In the genomic region with DNA sequence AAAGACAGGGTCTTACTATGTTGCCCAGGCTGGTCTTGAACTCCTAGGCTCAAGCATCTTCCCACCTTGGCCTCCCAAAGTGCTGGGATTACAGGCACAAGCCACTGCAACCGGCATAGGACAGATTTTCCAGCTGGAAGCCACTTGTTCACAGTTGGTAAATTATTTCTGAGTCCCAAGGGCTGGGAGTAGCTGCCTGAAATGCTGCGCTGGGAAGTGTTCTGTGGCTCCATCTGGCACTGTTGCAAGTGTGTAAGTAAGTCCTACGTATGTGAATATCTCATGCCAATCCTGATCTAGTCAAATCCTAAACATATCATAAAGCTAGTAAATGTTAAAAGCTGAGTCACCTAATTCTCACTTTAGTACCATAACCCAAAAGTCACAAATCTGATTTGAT, we compare ENCODE assay signal across 18 cellular contexts. TPM values are rescaled to one million over a fixed set of nuclear protein-coding genes. Genes with fewer than 3 reads are reported as not detected.
DNase-seq lines count a peak whose midpoint lies in the region; ATAC-seq and TF ChIP-seq lines count a peak whose summit lies in the region.
"Had no signal": no experiment of that assay in that cellular context is flagged by ENCODE, and none has a peak within 500 bp of the region (broad histone marks: within the 10 kb centered on the region; RNA-seq: fewer than 3 reads in every experiment).

No MANE protein-coding gene starts in this region.

- no peak overlapping the region for H4K91ac ChIP-seq in H9 (ENCODE audit: insufficient read length, low read depth, low read length)

- peaks cover 5 to 6% of the 10 kb centered on the region in 2 experiments for H3K4me1 Mint-ChIP-seq in H9
- H3K4me1 Mint-ChIP-seq in nephron progenitor cell = peaks cover 7% of the 10 kb centered on the region

- no peak overlapping the region for H3K9ac ChIP-seq in H9 (ENCODE audit: extremely low read depth, insufficient read length, low read length)

- no peak overlapping the region for H3K23ac ChIP-seq in H9 (ENCODE audit: insufficient read length, low read depth, low read length)

- no peaks in the 10 kb centered on the region for H3K23me2 ChIP-seq in H9 (ENCODE audit: insufficient read length, low read depth, low read length, poor library complexity, severe bottlenecking)

- no peak overlapping the region for H2BK20ac ChIP-seq in H9 (ENCODE audit: low read depth, low read length, poor library complexity, severe bottlenecking)

- H3K27me3 Mint-ChIP-seq in H9 (ENCODE audit: low read depth) = no peaks in the 10 kb centered on the region; the same call in 1 of the 2 replicates
- peaks cover 3% of the 10 kb centered on the region for H3K27me3 Mint-ChIP-seq in nephron progenitor cell (ENCODE audit: low read depth, poor library complexity)
- H3K27me3 Mint-ChIP-seq: naive B cell had no signal

- H3K4me1 ChIP-seq in H9 (ENCODE audit: insufficient read depth, low read length) = no peaks in the 10 kb centered on the region

- H2BK5ac ChIP-seq in H9 (ENCODE audit: insufficient read length, low read length) = no peak overlapping the region

- no peak overlapping the region for H3K18ac ChIP-seq in H9 (ENCODE audit: insufficient read length, low read depth, low read length)

- no peak overlapping the region for H3T11ph ChIP-seq in H9 (ENCODE audit: low read length)

- H3K4me3 Mint-ChIP-seq in H9 (no peak overlapping the region), nephron progenitor cell (no peak overlapping the region)
- H3K4me3 Mint-ChIP-seq: activated naive CD4-positive, alpha-beta T cell treated with anti-CD3 and anti-CD28 coated beads for 36 hours had no signal

- H2BK15ac ChIP-seq in H9 (ENCODE audit: low read depth, low read length) = no peak overlapping the region

- H3K27me3 ChIP-seq in H9 (ENCODE audit: insufficient read depth, low read length) = no peaks in the 10 kb centered on the region
- H3K27me3 ChIP-seq: esophagus squamous epithelium, tibial artery had no signal

- H2AK5ac ChIP-seq in H9 (ENCODE audit: insufficient read length, low read length) = no peak overlapping the region

- H3K4ac ChIP-seq in H9 (ENCODE audit: low read depth, low read length) = no peak overlapping the region

- no peaks in the 10 kb centered on the region for H3K9me3 Mint-ChIP-seq in H9
- H3K9me3 Mint-ChIP-seq in nephron progenitor cell = peaks cover 3% of the 10 kb centered on the region
- H3K9me3 Mint-ChIP-seq: activated naive CD4-positive, alpha-beta T cell treated with anti-CD3 and anti-CD28 coated beads for 36 hours; naive B cell had no signal

- peaks cover 5% of the 10 kb centered on the region; the same call in 1 of the 2 replicates for H3K79me2 ChIP-seq in H9 (ENCODE audit: insufficient read depth, low read length)

- no peak overlapping the region for H4K8ac ChIP-seq in H9 (replicated peaks; ENCODE audit: insufficient read length, low read depth, low read length)

- H2BK12ac ChIP-seq in H9 (ENCODE audit: insufficient read length, low read depth, low read length) = no peak overlapping the region

- H3K27ac Mint-ChIP-seq in H9 = peak overlapping the region in 2 of 3 experiments; percentile 69 to 81; a peak in 2 of 7 replicates
- H3K27ac Mint-ChIP-seq in nephron progenitor cell = peak overlapping the region; percentile 92
- H3K27ac Mint-ChIP-seq: activated naive CD4-positive, alpha-beta T cell treated with anti-CD3 and anti-CD28 coated beads for 36 hours had no signal

- H3K4me2 ChIP-seq in H9 (ENCODE audit: insufficient read depth, insufficient read length, low read length) = no peak overlapping the region

- no peak overlapping the region for H3K56ac ChIP-seq in H9 (ENCODE audit: insufficient read length, low read depth, low read length)

- DNase-seq in Ammon's horn (ENCODE audit: low spot score) (peak; percentile 43), H9 (no peak), nephron progenitor cell (no peak), NCI-H82 (lab: John Stamatoyannopoulos, UW) (no peak), SIG-M5 treated with dmso at 0.1 percent for 504 hours (lab: John Stamatoyannopoulos, UW; ENCODE audit: unreplicated experiment) (no peak)
- DNase-seq: activated CD4-positive, alpha-beta T cell treated with anti-CD3 and anti-CD28 coated beads, Interleukin-2, amount 50 U/mL, for 1 hour; activated naive CD4-positive, alpha-beta T cell treated with anti-CD3 and anti-CD28 coated beads for 36 hours; AML-193; effector memory CD4-positive, alpha-beta T cell; esophagus squamous epithelium; naive B cell; NCI-H1417; NCI-H69; stimulated activated naive CD8-positive, alpha-beta T cell treated with anti-CD3 and anti-CD28 coated beads, Interleukin-15, Interleukin-2, amounts not matched to agents 100 U/mL and 50 U/mL, for 24 hours; tibial artery had no signal

- H3K36me3 Mint-ChIP-seq in H9 (ENCODE audit: insufficient read depth in 1 of 3, low read depth in 3 of 3) (peaks cover 62 to 88% (median 81%) of the 10 kb centered on the region in 3 experiments), nephron progenitor cell (ENCODE audit: low read depth) (peaks cover 86% of the 10 kb centered on the region)

- ATAC-seq in HG03439 (IDR thresholded peaks at IDR 0.05; ENCODE audit: unreplicated experiment) = no peak
- ATAC-seq: Right ventricle myocardium inferior; stimulated activated naive CD8-positive, alpha-beta T cell treated with anti-CD3 and anti-CD28 coated beads, Interleukin-15, Interleukin-2, amounts not matched to agents 100 U/mL and 50 U/mL, for 24 hours had no signal

- peaks cover 3% of the 10 kb centered on the region for H3K79me1 ChIP-seq in H9 (ENCODE audit: insufficient read depth, low read depth, low read length, poor library complexity, severe bottlenecking)

- no peaks in the 10 kb centered on the region for H3K9me3 ChIP-seq in H9 (ENCODE audit: control insufficient read depth, low read depth, low read length)
- H3K9me3 ChIP-seq: esophagus squamous epithelium, tibial artery had no signal

- no peaks in the 10 kb centered on the region for H4K20me1 ChIP-seq in H9 (ENCODE audit: control insufficient read depth, insufficient read depth, insufficient read length)

- H3K14ac ChIP-seq in H9 (ENCODE audit: insufficient read depth, low read length) = no peak overlapping the region

- no peak overlapping the region for H3K27ac ChIP-seq in H9 (ENCODE audit: insufficient read length, low read depth, low read length)
- peak overlapping the region; percentile 1 for H3K27ac ChIP-seq in VCaP
- H3K27ac ChIP-seq: esophagus squamous epithelium, tibial artery had no signal

- TF ChIP-seq CTCF in H9 (conservative IDR thresholded peaks at IDR 0.05) = no peak
- TF ChIP-seq CTCF in VCaP (conservative IDR thresholded peaks at IDR 0.05) = no peak
- TF ChIP-seq CTCF in nephron progenitor cell (IDR thresholded peaks at IDR 0.05) = no peak

- no peak overlapping the region for H2BK120ac ChIP-seq in H9 (ENCODE audit: low read depth, low read length, poor library complexity, severe bottlenecking)

- H2AFZ ChIP-seq in H9 (ENCODE audit: low read length) = no peak overlapping the region

- no CpG with 5 or more reads among the region's 3 CpGs for WGBS in H9 (ENCODE audit: extremely low coverage, insufficient read length, low lambda C conversion rate)

- H4K5ac ChIP-seq in H9 (ENCODE audit: insufficient read length, low read depth, low read length) = no peak overlapping the region

RNA-seq across cellular contexts. Expression of a gene that starts 48.1 kb away (rescaled TPM):
- total RNA-seq in H9 (2021) = 1,282 and 1,294 TPM in 2 replicates
